1 cellular context compared by ENCODE assay signal in the genomic region with DNA sequence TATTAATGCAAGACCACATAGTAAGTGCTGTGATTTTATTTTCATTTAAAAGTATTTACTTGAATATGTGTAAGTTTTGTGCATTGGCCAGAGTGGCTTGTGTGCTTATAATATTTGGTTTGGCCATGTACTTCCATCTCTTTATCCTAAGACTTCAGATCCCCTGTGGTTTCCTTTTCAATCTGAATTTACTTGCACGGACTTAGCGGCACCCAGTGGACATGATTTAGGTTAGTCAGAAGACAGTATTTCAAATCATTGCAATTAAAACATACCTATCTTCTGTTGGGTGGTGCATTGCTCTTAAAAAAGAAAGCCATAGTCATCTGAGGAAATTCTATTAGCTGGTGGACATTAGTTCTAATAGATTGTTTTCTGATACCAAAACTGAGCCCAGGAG.
TF ChIP-seq lines count a peak whose summit lies in the region.

No MANE protein-coding gene starts in this region.

TF ChIP-seq in K562, 482 proteins besides CTCF, POLR2A, EP300 and RAD21:
- TF ChIP-seq HNRNPK (IDR thresholded peaks at IDR 0.05; ENCODE audit: low read depth, low read length, poor library complexity, severe bottlenecking) = no peak
